ENCODE assay signal across 24 cellular contexts in the genomic region with DNA sequence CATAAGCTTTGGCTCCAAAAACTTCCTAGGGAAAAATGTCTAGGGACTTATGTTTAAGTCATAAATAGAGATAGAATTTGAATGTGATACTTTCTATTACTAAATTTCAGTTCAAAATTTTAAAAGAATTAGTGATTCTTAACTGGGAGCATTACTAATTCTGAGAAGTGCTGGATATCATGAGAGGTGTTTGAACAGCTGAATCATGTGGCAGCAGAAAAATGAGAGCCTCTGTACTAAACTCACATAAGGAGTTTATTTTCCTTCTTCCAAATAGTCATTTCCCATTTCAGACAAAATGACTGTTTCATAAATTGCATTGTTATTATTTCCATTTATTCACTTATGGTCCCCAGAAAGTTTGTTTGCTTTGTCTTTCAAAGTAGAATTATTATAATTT.
"Had no signal": no experiment of that assay in that cellular context is flagged by ENCODE, and none has a peak within 500 bp of the region (broad histone marks: within the 10 kb centered on the region; RNA-seq: fewer than 3 reads in every experiment).

No MANE protein-coding gene starts in this region.

- H3K36me3 Mint-ChIP-seq: natural killer cell treated with Interleukin-12 subunit alpha and Interleukin-12 subunit beta and Interleukin-15 and Interleukin-18, amount 100 ng/mL, for 72 hours; neural progenitor cell had no signal

- H3K27ac ChIP-seq: coronary artery, gastrocnemius medialis, heart right ventricle, left ventricle myocardium inferior, neural progenitor cell, ovary, right atrium auricular region, sigmoid colon, skin epidermis, stomach had no signal

- DNase-seq: effector CD4-positive, alpha-beta T cell; endodermal cell; gastrocnemius medialis; heart right ventricle; hypothalamus; left ventricle myocardium inferior; mesenchymal stem cell; midbrain; nucleus accumbens; ovary; sigmoid colon; stimulated activated CD4-positive, alpha-beta T cell treated with anti-CD3 and anti-CD28 coated beads, Interleukin-2, amount 100 ng/mL, for 24 hours; stimulated activated CD4-positive, alpha-beta T cell treated with anti-CD3 and anti-CD28 coated beads, Interleukin-4, amount 100 ng/mL, for 4 hours; stimulated activated naive CD4-positive, alpha-beta T cell; stomach; trophoblast cell had no signal

- ATAC-seq: esophagus mucosa; gastrocnemius medialis; heart right ventricle; natural killer cell treated with Interleukin-12 subunit alpha and Interleukin-12 subunit beta and Interleukin-15 and Interleukin-18, amount 100 ng/mL, for 72 hours had no signal

- H3K27ac Mint-ChIP-seq: endodermal cell; natural killer cell treated with Interleukin-12 subunit alpha and Interleukin-12 subunit beta and Interleukin-15 and Interleukin-18, amount 100 ng/mL, for 72 hours; neural progenitor cell had no signal

- H3K4me3 ChIP-seq: coronary artery, gastrocnemius medialis, heart right ventricle, left ventricle myocardium inferior, lung, neural progenitor cell, ovary, right atrium auricular region, sigmoid colon, skin epidermis, stomach had no signal

- H3K27me3 ChIP-seq: gastrocnemius medialis, heart right ventricle, neural progenitor cell, ovary, right atrium auricular region, sigmoid colon, stomach had no signal

- H3K4me3 Mint-ChIP-seq: endodermal cell; natural killer cell treated with Interleukin-12 subunit alpha and Interleukin-12 subunit beta and Interleukin-15 and Interleukin-18, amount 100 ng/mL, for 72 hours; neural progenitor cell had no signal

- H3K4me1 ChIP-seq: neural progenitor cell had no signal

- H3K4me2 ChIP-seq: neural progenitor cell had no signal

- H3K27me3 Mint-ChIP-seq: natural killer cell treated with Interleukin-12 subunit alpha and Interleukin-12 subunit beta and Interleukin-15 and Interleukin-18, amount 100 ng/mL, for 72 hours had no signal

- H3K36me3 ChIP-seq: gastrocnemius medialis, heart right ventricle, left ventricle myocardium inferior, neural progenitor cell, ovary, right atrium auricular region, sigmoid colon, stomach had no signal

- H3K9me3 ChIP-seq: gastrocnemius medialis, heart right ventricle, left ventricle myocardium inferior, ovary, right atrium auricular region, sigmoid colon, stomach had no signal

- FAIRE-seq: keratinocyte had no signal

- H3K9me3 Mint-ChIP-seq: endodermal cell; natural killer cell treated with Interleukin-12 subunit alpha and Interleukin-12 subunit beta and Interleukin-15 and Interleukin-18, amount 100 ng/mL, for 72 hours; neural progenitor cell had no signal
